In genomic region chr12:123232472-123232806, GRCh38 we compare ENCODE assay signal across 2 cellular contexts.
TF ChIP-seq lines count a peak whose summit lies in the region.

No MANE protein-coding gene starts in this region.

TF ChIP-seq in K562, 482 proteins besides CTCF, POLR2A, EP300 and RAD21 (continued from another document and continues in another):
- peak; percentile 16; the same call in 1 of the 2 replicates for TF ChIP-seq ZBTB40 (IDR thresholded peaks at IDR 0.05)
- TF ChIP-seq ZBTB40 (CRISPR knock-in tag; IDR thresholded peaks at IDR 0.05) = no peak
- TF ChIP-seq SMARCA4 (IDR thresholded peaks at IDR 0.05) = 0 out of 2 replicates have a peak, but pooled peaks have one; percentile 36
- TF ChIP-seq ZNF589 (CRISPR knock-in tag; IDR thresholded peaks at IDR 0.05; ENCODE audit: low read depth) = no peak
- TF ChIP-seq RCOR1 (IDR thresholded peaks at IDR 0.05; ENCODE audit: borderline replicate concordance in 1 of 2, low read depth in 2 of 2, low read length in 2 of 2) = no peak
- TF ChIP-seq HDGF (IDR thresholded peaks at IDR 0.05) = no peak
- TF ChIP-seq HCFC1 (IDR thresholded peaks at IDR 0.05; ENCODE audit: low read depth, low read length) = no peak
- no peak for TF ChIP-seq ZNF398 (CRISPR knock-in tag; IDR thresholded peaks at IDR 0.05)
- peak; percentile 48 for TF ChIP-seq BRD9 (IDR thresholded peaks at IDR 0.05; ENCODE audit: low read depth, partially characterized antibody)
- no peak for TF ChIP-seq HNRNPLL (IDR thresholded peaks at IDR 0.05; ENCODE audit: low read depth, low read length, poor library complexity, severe bottlenecking)
- peak in 1 of 2 experiments; percentile 58 for TF ChIP-seq E2F6 (IDR thresholded peaks at IDR 0.05; ENCODE audit: borderline replicate concordance in 1 of 2, extremely low read depth in 1 of 2, insufficient read depth in 1 of 2, insufficient read length in 1 of 2, low read depth in 1 of 2, low read length in 1 of 2, poor library complexity in 1 of 2, severe bottlenecking in 1 of 2)

TF ChIP-seq in HepG2, 621 proteins besides CTCF, POLR2A, EP300 and RAD21 (continued from another document):
- TF ChIP-seq STAT6 (CRISPR knock-in tag; IDR thresholded peaks at IDR 0.05; ENCODE audit: borderline replicate concordance) (no peak), ZNF556 (CRISPR knock-in tag; IDR thresholded peaks at IDR 0.05; ENCODE audit: borderline replicate concordance) (no peak), ZSCAN9 (CRISPR knock-in tag; IDR thresholded peaks at IDR 0.05; ENCODE audit: borderline replicate concordance) (no peak), NR2C2 (CRISPR knock-in tag; IDR thresholded peaks at IDR 0.05; ENCODE audit: borderline replicate concordance) (no peak), ZSCAN21 (CRISPR knock-in tag; IDR thresholded peaks at IDR 0.05; ENCODE audit: borderline replicate concordance) (no peak), SMYD3 (CRISPR knock-in tag; IDR thresholded peaks at IDR 0.05) (no peak), BHLHE40 (IDR thresholded peaks at IDR 0.05; ENCODE audit: low read length) (no peak)
TF ChIP-seq in HepG2: peak in this region for 14.
